Comparison of ENCODE assay signal across 11 cellular contexts in the genomic region with DNA sequence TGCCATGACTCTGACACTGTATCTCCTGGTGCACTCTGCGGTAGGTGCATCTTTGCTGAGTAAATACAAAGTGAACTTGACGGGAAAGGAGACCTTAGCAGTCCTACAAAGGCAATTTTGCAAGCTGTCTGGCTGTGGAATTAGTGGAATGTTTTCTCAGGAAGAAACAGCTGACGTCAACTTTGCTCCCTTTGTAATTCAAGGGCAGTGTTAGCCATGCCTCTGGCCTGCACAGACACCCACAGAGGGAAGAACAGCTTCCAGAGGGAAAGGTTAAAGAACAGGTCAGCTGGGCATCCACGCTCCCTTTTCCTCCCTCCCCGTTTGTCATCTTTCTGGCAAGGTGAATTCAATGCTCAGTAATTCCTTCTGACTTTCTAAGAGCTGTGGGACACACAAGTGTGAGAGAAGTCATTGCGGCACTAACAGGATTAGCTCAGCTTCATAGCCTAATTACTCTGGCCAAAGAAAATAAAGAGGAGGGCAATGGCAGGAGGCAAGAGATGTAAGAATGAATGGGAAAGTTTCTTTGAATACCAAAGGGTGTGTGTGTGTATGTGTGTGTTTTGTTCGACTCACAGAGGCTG.
DNase-seq lines count a peak whose midpoint lies in the region; ATAC-seq and TF ChIP-seq lines count a peak whose summit lies in the region.
"Had no signal": no experiment of that assay in that cellular context is flagged by ENCODE, and none has a peak within 500 bp of the region (broad histone marks: within the 10 kb centered on the region; RNA-seq: fewer than 3 reads in every experiment).

No MANE protein-coding gene starts in this region.

- WGBS in hepatocyte (ENCODE audit: low lambda C conversion rate, missing lambda C conversion rate) = 24% methylated on average over 7 of the region's 7 CpGs
- WGBS in trophoblast cell (ENCODE audit: extremely low coverage, insufficient coverage, insufficient read length) = no CpG with 5 or more reads among the region's 7 CpGs

- ATAC-seq in HG03095 (IDR thresholded peaks at IDR 0.05; ENCODE audit: unreplicated experiment) (no peak), HG02763 (IDR thresholded peaks at IDR 0.05; ENCODE audit: unreplicated experiment) (no peak)

- H3K79me2 ChIP-seq in hepatocyte (no peaks in the 10 kb centered on the region), trophoblast cell (ENCODE audit: control insufficient read depth, insufficient read depth, low read length, poor library complexity) (no peaks in the 10 kb centered on the region)

- no peak overlapping the region for H3K9ac ChIP-seq in trophoblast cell (ENCODE audit: low read length)

- TF ChIP-seq CTCF in brain microvascular endothelial cell (IDR thresholded peaks at IDR 0.05; ENCODE audit: low read depth, low read length, missing control alignments) = no peak
- TF ChIP-seq CTCF in hepatocyte (IDR thresholded peaks at IDR 0.05; ENCODE audit: poor library complexity) = no peak

- H3K36me3 ChIP-seq in brain microvascular endothelial cell (replicated peaks) = no peaks in the 10 kb centered on the region
- no peaks in the 10 kb centered on the region for H3K36me3 ChIP-seq in hepatocyte (replicated peaks; ENCODE audit: insufficient read depth, low read depth)
- no peaks in the 10 kb centered on the region for H3K36me3 ChIP-seq in trophoblast cell (ENCODE audit: control insufficient read depth in 1 of 2, insufficient read depth in 2 of 2, low read length in 2 of 2)

- DNase-seq in GM03348 (ENCODE audit: low spot score) (peak; percentile 53), brain microvascular endothelial cell (peak; percentile 91), hepatocyte (ENCODE audit: low spot score) (peak; percentile 60), trophoblast cell (no peak), globus pallidus (ENCODE audit: low spot score) (no peak), LoVo (ENCODE audit: low spot score) (no peak)
- DNase-seq: CD4-positive, alpha-beta memory T cell; Karpas-422; stimulated activated CD4-positive, alpha-beta T cell treated with anti-CD3 and anti-CD28 coated beads, Interleukin-4, amount 100 ng/mL, for 1 hour had no signal

- H3K18ac ChIP-seq in trophoblast cell (ENCODE audit: low read length) = no peak overlapping the region

- no peak overlapping the region for H2BK120ac ChIP-seq in trophoblast cell (ENCODE audit: insufficient read depth, low read length, poor library complexity)

- peak overlapping the region; percentile 80 for H3K27ac ChIP-seq in brain microvascular endothelial cell
- H3K27ac ChIP-seq in hepatocyte = no peak overlapping the region
- H3K27ac ChIP-seq in trophoblast cell (ENCODE audit: low read depth, low read length) = no peak overlapping the region

- no peaks in the 10 kb centered on the region for H3K27me3 ChIP-seq in brain microvascular endothelial cell (replicated peaks)
- no peaks in the 10 kb centered on the region for H3K27me3 ChIP-seq in hepatocyte
- H3K27me3 ChIP-seq in trophoblast cell (ENCODE audit: insufficient read depth, low read length) = no peaks in the 10 kb centered on the region

- H3K4me2 ChIP-seq in hepatocyte (no peak overlapping the region), trophoblast cell (ENCODE audit: low read length) (peak overlapping the region; percentile 40)

- H3K4me3 ChIP-seq in brain microvascular endothelial cell (ENCODE audit: low read depth, low read length) (no peak overlapping the region), hepatocyte (no peak overlapping the region), trophoblast cell (ENCODE audit: low read depth, low read length) (no peak overlapping the region)

- no peak overlapping the region for H3K14ac ChIP-seq in trophoblast cell (ENCODE audit: low read length)

- no peak overlapping the region for H2AFZ ChIP-seq in hepatocyte
- no peak overlapping the region for H2AFZ ChIP-seq in trophoblast cell (ENCODE audit: insufficient read depth, low read length, poor library complexity)

- no peak overlapping the region for H4K91ac ChIP-seq in trophoblast cell (ENCODE audit: low read depth, low read length)

- no peak overlapping the region for H2BK12ac ChIP-seq in trophoblast cell (ENCODE audit: low read length)

- no peak overlapping the region for H2AK5ac ChIP-seq in trophoblast cell (ENCODE audit: low read length)

- H2BK5ac ChIP-seq in trophoblast cell (ENCODE audit: low read depth, low read length, poor library complexity) = no peak overlapping the region

- H4K20me1 ChIP-seq in hepatocyte (ENCODE audit: insufficient read depth, poor library complexity, severe bottlenecking) = no peaks in the 10 kb centered on the region

- in situ Hi-C loops in brain microvascular endothelial cell (cut with HindIII; ENCODE audit: low pct_ligation_motif_present, low sequenced_read_pairs) = no loop called here

- no peak overlapping the region for H4K8ac ChIP-seq in trophoblast cell (ENCODE audit: low read depth, low read length)

- no peaks in the 10 kb centered on the region for H3K9me2 ChIP-seq in hepatocyte (replicated peaks; ENCODE audit: insufficient read depth)

- H4K12ac ChIP-seq in trophoblast cell (ENCODE audit: low read depth, low read length) = no peak overlapping the region

- no peaks in the 10 kb centered on the region for H3K79me1 ChIP-seq in trophoblast cell (ENCODE audit: low read length)

- H3K23ac ChIP-seq in trophoblast cell (ENCODE audit: low read length) = no peak overlapping the region

- no peaks in the 10 kb centered on the region for H3K4me1 ChIP-seq in hepatocyte (ENCODE audit: insufficient read depth)
- peaks cover 0 to 2% of the 10 kb centered on the region in 2 experiments for H3K4me1 ChIP-seq in trophoblast cell (ENCODE audit: control insufficient read depth in 1 of 2, insufficient read depth in 2 of 2, low read length in 2 of 2)

- no peak overlapping the region for H3K4ac ChIP-seq in trophoblast cell (ENCODE audit: low read depth, low read length)

- H3K9me3 ChIP-seq in hepatocyte (ENCODE audit: low read depth) (no peaks in the 10 kb centered on the region), trophoblast cell (ENCODE audit: insufficient read depth, low read depth, low read length) (no peaks in the 10 kb centered on the region)

Comparison
In these comparisons a context has a peak if more than half of its experiments do, and no peak if none do; other contexts are left out.
1. DNase-seq: peak in GM03348 (single experiment), brain microvascular endothelial cell (single experiment) and hepatocyte (single experiment); none in trophoblast cell (0 of 2), globus pallidus (single experiment) and LoVo (single experiment).